In genomic region chr6:112485813-112486212, GRCh38 we compare ENCODE assay signal across 12 cellular contexts.
"Had no signal": no experiment of that assay in that cellular context is flagged by ENCODE, and none has a peak within 500 bp of the region (broad histone marks: within the 10 kb centered on the region; RNA-seq: fewer than 3 reads in every experiment).

No MANE protein-coding gene starts in this region.

- FAIRE-seq: colon had no signal

- H3K4me3 ChIP-seq: esophagus muscularis mucosa, gastrocnemius medialis, heart right ventricle, psoas muscle, spleen had no signal

- DNase-seq: activated CD4-positive, alpha-beta T cell treated with anti-CD3 and anti-CD28 coated beads, Interleukin-2, amount 50 U/mL, for 1 hour; activated CD8-positive, alpha-beta memory T cell treated with anti-CD3 and anti-CD28 coated beads for 24 hours; activated naive CD4-positive, alpha-beta T cell treated with anti-CD3 and anti-CD28 coated beads for 36 hours; caudate nucleus; gastrocnemius medialis; heart right ventricle; psoas muscle; spleen; T-helper 2 cell had no signal

- H3K9me3 ChIP-seq: esophagus muscularis mucosa, gastrocnemius medialis, heart right ventricle, psoas muscle, spleen had no signal

- H3K36me3 ChIP-seq: esophagus muscularis mucosa, gastrocnemius medialis, heart right ventricle, spleen had no signal

- ATAC-seq: gastrocnemius medialis, heart right ventricle, psoas muscle, sciatic nerve had no signal

- H3K27me3 ChIP-seq: esophagus muscularis mucosa, gastrocnemius medialis, heart right ventricle, spleen had no signal

- H3K27ac ChIP-seq: esophagus muscularis mucosa, gastrocnemius medialis, psoas muscle, spleen had no signal

- H3K4me1 ChIP-seq: gastrocnemius medialis, psoas muscle, spleen had no signal
